Comparison of ENCODE assay signal across 1 cellular context in the genomic region with DNA sequence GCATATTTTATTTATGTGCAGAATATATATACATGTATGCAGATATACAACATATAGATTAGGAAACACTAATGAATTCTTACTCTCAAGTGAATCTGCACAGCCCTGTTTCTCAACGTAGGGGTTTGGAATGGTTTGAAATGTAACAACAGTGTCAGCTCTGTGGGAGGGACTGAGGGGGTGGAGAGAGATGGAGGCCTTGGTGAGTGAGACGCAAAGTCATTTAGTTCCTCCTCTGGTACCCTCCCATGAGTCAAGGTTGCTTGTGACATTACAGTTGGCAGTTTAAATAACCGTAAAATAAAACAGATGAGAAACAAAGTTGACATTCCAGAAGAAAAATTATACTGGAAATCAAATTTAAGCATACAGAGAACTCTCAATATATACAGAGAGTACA.
TF ChIP-seq lines count a peak whose summit lies in the region.

No MANE protein-coding gene starts in this region.

TF ChIP-seq in IMR-90, 13 proteins besides CTCF, POLR2A, EP300 and RAD21 (continued from another document):
- no peak for TF ChIP-seq MXI1 (IDR thresholded peaks at IDR 0.05; ENCODE audit: borderline replicate concordance, low read depth, low read length)
